ENCODE assay signal across 21 cellular contexts in the genomic region with DNA sequence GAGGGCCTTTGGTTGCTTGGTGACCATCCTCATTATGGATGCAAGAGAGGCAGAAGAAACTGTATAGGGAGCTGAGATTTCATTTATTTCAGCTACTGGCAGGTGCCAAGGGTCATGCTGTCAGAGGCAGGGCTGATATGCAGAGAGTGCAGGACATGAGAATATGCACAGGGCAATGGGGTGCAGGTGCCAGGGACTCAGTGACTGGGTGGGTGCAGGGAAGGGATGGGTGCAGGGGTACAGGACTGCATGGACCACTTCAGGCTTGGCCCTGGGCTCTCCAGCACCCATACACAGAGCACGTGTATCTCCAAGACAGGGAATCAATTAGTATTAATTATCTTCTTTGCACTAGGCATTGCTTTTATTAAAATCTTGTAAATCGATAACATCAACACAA.
"Had no signal": no experiment of that assay in that cellular context is flagged by ENCODE, and none has a peak within 500 bp of the region (broad histone marks: within the 10 kb centered on the region; RNA-seq: fewer than 3 reads in every experiment).

No MANE protein-coding gene starts in this region.

- H3K4me3 Mint-ChIP-seq: activated CD4-positive, alpha-beta memory T cell treated with anti-CD3 and anti-CD28 coated beads for 36 hours; activated CD4-positive, alpha-beta T cell treated with anti-CD3 and anti-CD28 coated beads, Interleukin-2, amount 10 ng/mL, durations not matched to agents 7 days and 5 days; activated naive CD4-positive, alpha-beta T cell treated with anti-CD3 and anti-CD28 coated beads for 36 hours; activated naive CD8-positive, alpha-beta T cell; activated T-cell treated with anti-CD3 and anti-CD28 coated beads, Interleukin-2, amount 50 U/mL, for 4 hours had no signal

- H3K4me3 ChIP-seq: SK-N-MC had no signal

- H3K27ac Mint-ChIP-seq: activated CD4-positive, alpha-beta memory T cell treated with anti-CD3 and anti-CD28 coated beads for 36 hours; activated CD4-positive, alpha-beta T cell treated with anti-CD3 and anti-CD28 coated beads, Interleukin-2, amount 10 ng/mL, durations not matched to agents 7 days and 5 days; activated naive CD4-positive, alpha-beta T cell treated with anti-CD3 and anti-CD28 coated beads for 36 hours; activated naive CD8-positive, alpha-beta T cell; IgD-negative memory B cell had no signal

- H3K9me3 Mint-ChIP-seq: activated CD4-positive, alpha-beta memory T cell treated with anti-CD3 and anti-CD28 coated beads for 36 hours; activated CD4-positive, alpha-beta T cell treated with anti-CD3 and anti-CD28 coated beads, Interleukin-2, amount 10 ng/mL, durations not matched to agents 7 days and 5 days; activated naive CD4-positive, alpha-beta T cell treated with anti-CD3 and anti-CD28 coated beads for 36 hours; activated T-cell treated with anti-CD3 and anti-CD28 coated beads, Interleukin-2, amount 50 U/mL, for 4 hours had no signal

- H3K4me1 Mint-ChIP-seq: activated CD4-positive, alpha-beta T cell treated with anti-CD3 and anti-CD28 coated beads, Interleukin-2, amount 10 ng/mL, durations not matched to agents 7 days and 5 days had no signal

- DNase-seq: activated CD4-positive, alpha-beta memory T cell treated with anti-CD3 and anti-CD28 coated beads for 36 hours; activated CD4-positive, alpha-beta T cell treated with anti-CD3 and anti-CD28 coated beads, Interleukin-2, amount 10 ng/mL, durations not matched to agents 7 days and 5 days; activated CD4-positive, CD25-positive, alpha-beta regulatory T cell; activated CD8-positive, alpha-beta memory T cell treated with anti-CD3 and anti-CD28 coated beads for 24 hours; activated effector memory CD4-positive, alpha-beta T cell treated with anti-CD3 and anti-CD28 coated beads, Interleukin-2, amount 50 U/mL, for 16 hours; activated naive CD4-positive, alpha-beta T cell treated with anti-CD3 and anti-CD28 coated beads for 36 hours; activated T-cell treated with anti-CD3 and anti-CD28 coated beads, Interleukin-2, amount 50 U/mL, for 4 hours; KG1; NCI-H1092; NCI-H1417; NCI-H1930; NCI-H345; NCI-H510A; NCI-H526 treated with DMSO at 0.1 percent for 48 hours; SIG-M5; T-helper 1 cell had no signal

- H3K36me3 Mint-ChIP-seq: activated CD4-positive, alpha-beta memory T cell treated with anti-CD3 and anti-CD28 coated beads for 36 hours; activated naive CD8-positive, alpha-beta T cell; IgD-negative memory B cell had no signal

- ATAC-seq: activated T-cell treated with anti-CD3 and anti-CD28 coated beads, Interleukin-2, amount 50 U/mL, for 4 hours; PC-3 had no signal

- H3K27ac ChIP-seq: SK-N-MC, VCaP had no signal
